ENCODE assay signal across 1 cellular context in genomic region chr2:119713819-119714490, GRCh38.
TF ChIP-seq lines count a peak whose summit lies in the region.

No MANE protein-coding gene starts in this region.

TF ChIP-seq in H1, 55 proteins besides CTCF, POLR2A, EP300 and RAD21:
- TF ChIP-seq BCL11A (IDR thresholded peaks at IDR 0.05; ENCODE audit: low read depth in 2 of 2, low read length in 2 of 2) (no peak), RBBP5 (IDR thresholded peaks at IDR 0.05; ENCODE audit: borderline replicate concordance, low read depth, low read length) (no peak), CHD7 (IDR thresholded peaks at IDR 0.05; ENCODE audit: insufficient replicate concordance, low read length) (no peak), POLR2AphosphoS5 (IDR thresholded peaks at IDR 0.05; ENCODE audit: low read depth, low read length) (no peak), NANOG (IDR thresholded peaks at IDR 0.05; ENCODE audit: insufficient read depth, low read depth, low read length, poor library complexity, severe bottlenecking) (no peak), CEBPB (IDR thresholded peaks at IDR 0.05; ENCODE audit: low read depth, low read length) (no peak), BACH1 (IDR thresholded peaks at IDR 0.05; ENCODE audit: low read length) (no peak), JUND (IDR thresholded peaks at IDR 0.05; ENCODE audit: low read length) (no peak), SIRT6 (IDR thresholded peaks at IDR 0.05; ENCODE audit: low read length) (no peak), SAP30 (IDR thresholded peaks at IDR 0.05; ENCODE audit: insufficient read depth, insufficient replicate concordance, low read length) (no peak), PHF8 (conservative IDR thresholded peaks at IDR 0.05; ENCODE audit: low read depth, low read length) (no peak), ATF3 (IDR thresholded peaks at IDR 0.05; ENCODE audit: insufficient read depth, low read depth, low read length) (no peak), CTBP2 (IDR thresholded peaks at IDR 0.05; ENCODE audit: borderline replicate concordance, insufficient read depth, insufficient read length, low read length) (no peak), MAFK (IDR thresholded peaks at IDR 0.05; ENCODE audit: low read depth, low read length) (no peak), TCF12 (IDR thresholded peaks at IDR 0.05; ENCODE audit: low read depth, low read length) (no peak), GABPA (IDR thresholded peaks at IDR 0.05; ENCODE audit: borderline replicate concordance, insufficient read depth, low read length) (no peak)
- TF ChIP-seq, protein P1, sequence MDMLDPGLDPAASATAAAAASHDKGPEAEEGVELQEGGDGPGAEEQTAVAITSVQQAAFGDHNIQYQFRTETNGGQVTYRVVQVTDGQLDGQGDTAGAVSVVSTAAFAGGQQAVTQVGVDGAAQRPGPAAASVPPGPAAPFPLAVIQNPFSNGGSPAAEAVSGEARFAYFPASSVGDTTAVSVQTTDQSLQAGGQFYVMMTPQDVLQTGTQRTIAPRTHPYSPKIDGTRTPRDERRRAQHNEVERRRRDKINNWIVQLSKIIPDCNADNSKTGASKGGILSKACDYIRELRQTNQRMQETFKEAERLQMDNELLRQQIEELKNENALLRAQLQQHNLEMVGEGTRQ (IDR thresholded peaks at IDR 0.05; ENCODE audit: low read length): no peak
